ENCODE assay signal across 11 cellular contexts in genomic region chr1:1024421-1025415, GRCh38. TPM values are rescaled to one million over a fixed set of nuclear protein-coding genes. Genes with fewer than 3 reads are reported as not detected.
DNase-seq lines count a peak whose midpoint lies in the region; ATAC-seq and TF ChIP-seq lines count a peak whose summit lies in the region.
"Had no signal": no experiment of that assay in that cellular context is flagged by ENCODE, and none has a peak within 500 bp of the region (broad histone marks: within the 10 kb centered on the region; RNA-seq: fewer than 3 reads in every experiment).

No MANE protein-coding gene starts in this region.

- in situ Hi-C loops in G401 (cut with HindIII; ENCODE audit: low sequenced_read_pairs) = no loop called here

- peak overlapping the region in 6 of 10 donors; percentile 37 to 49 (median 42) for H3K27ac ChIP-seq in heart right ventricle
- no peak overlapping the region for H3K27ac ChIP-seq in CD8-positive, alpha-beta T cell (ENCODE audit: low read depth, low read length)

- peaks cover 21 to 68% (median 36%) of the 10 kb centered on the region in 9 donors for H3K4me1 ChIP-seq in heart right ventricle
- no peaks in the 10 kb centered on the region for H3K4me1 ChIP-seq in CD8-positive, alpha-beta T cell (ENCODE audit: insufficient read depth, low read length)

- peaks cover 0 to 9% (median 0%) of the 10 kb centered on the region in 9 donors for H3K36me3 ChIP-seq in heart right ventricle
- H3K36me3 ChIP-seq in CD8-positive, alpha-beta T cell (ENCODE audit: insufficient read depth, low read length) = no peaks in the 10 kb centered on the region

- H3K27me3 Mint-ChIP-seq in CD8-positive, alpha-beta T cell (ENCODE audit: low read depth) = no peaks in the 10 kb centered on the region

- no peaks in the 10 kb centered on the region for H3K9me3 ChIP-seq in heart right ventricle
- H3K9me3 ChIP-seq in CD8-positive, alpha-beta T cell (ENCODE audit: low read length) = no peaks in the 10 kb centered on the region

- no peak for TF ChIP-seq CTCF in heart right ventricle (IDR thresholded peaks at IDR 0.05)
- TF ChIP-seq CTCF in CD8-positive, alpha-beta T cell (IDR thresholded peaks at IDR 0.05) = no peak

- 54 to 64% methylated on average over 29 to 35 of the region's 35 CpGs for WGBS in heart right ventricle, 2 donors

- H3K4me1 Mint-ChIP-seq in CD8-positive, alpha-beta T cell (ENCODE audit: low read depth) = peaks cover 6% of the 10 kb centered on the region

- ATAC-seq in heart right ventricle = peak in 7 of 8 donors; percentile 3 to 61 (median 45)
- ATAC-seq in CD8-positive, alpha-beta T cell = no peak
- ATAC-seq: activated naive CD8-positive, alpha-beta T cell treated with anti-CD3 and anti-CD28 coated beads, Interleukin-2, amount 50 U/mL, for 24 hours had no signal

- H3K9me3 Mint-ChIP-seq in CD8-positive, alpha-beta T cell = no peaks in the 10 kb centered on the region
- H3K9me3 Mint-ChIP-seq: activated CD4-positive, alpha-beta T cell treated with anti-CD3 and anti-CD28 coated beads, Interleukin-2, amount 10 ng/mL, durations not matched to agents 24 days and 14 days; activated naive CD8-positive, alpha-beta T cell treated with anti-CD3 and anti-CD28 coated beads, Interleukin-2, amount 50 U/mL, for 24 hours had no signal

- H3K27ac Mint-ChIP-seq in CD8-positive, alpha-beta T cell = no peak overlapping the region
- H3K27ac Mint-ChIP-seq: activated CD4-positive, alpha-beta T cell treated with anti-CD3 and anti-CD28 coated beads, Interleukin-2, amount 10 ng/mL, durations not matched to agents 24 days and 14 days; activated naive CD8-positive, alpha-beta T cell treated with anti-CD3 and anti-CD28 coated beads, Interleukin-2, amount 50 U/mL, for 24 hours had no signal

- CTCF ChIA-PET in CD8-positive, alpha-beta T cell (lab: Charles Lee) = interaction anchor here (0.8 to 1.3 kb wide), 4 partner anchors 8 to 267 kb away, joined by 3 to 4 read pairs (median 4); no protein-coding TSS in a partner anchor

- POLR2A ChIA-PET in CD8-positive, alpha-beta T cell (lab: Charles Lee) = interaction anchor here (2.0 kb wide), 1 partner anchor 15 kb away, joined by 4 read pairs; no protein-coding TSS in a partner anchor

- no peak overlapping the region for H3K4me3 Mint-ChIP-seq in CD8-positive, alpha-beta T cell
- H3K4me3 Mint-ChIP-seq: activated CD4-positive, alpha-beta T cell treated with anti-CD3 and anti-CD28 coated beads, Interleukin-2, amount 10 ng/mL, durations not matched to agents 24 days and 14 days; activated naive CD8-positive, alpha-beta T cell treated with anti-CD3 and anti-CD28 coated beads, Interleukin-2, amount 50 U/mL, for 24 hours had no signal

- H3K36me3 Mint-ChIP-seq in CD8-positive, alpha-beta T cell = no peaks in the 10 kb centered on the region

- DNase-seq in EL (peak; percentile 69), SW480 (ENCODE audit: low spot score) (peak; percentile 85), heart right ventricle (no peak), nucleus accumbens (lab: John Stamatoyannopoulos, UW) (peak in 33 of 56 donors; percentile 15 to 69 (median 33)), G401 (ENCODE audit: low spot score) (no peak)
- no peak for DNase-seq in activated CD4-positive, alpha-beta T cell treated with anti-CD3 and anti-CD28 coated beads for 48 hours
- DNase-seq in CD8-positive, alpha-beta T cell = no peak
- no peak for DNase-seq in activated CD4-positive, CD25-positive, alpha-beta regulatory T cell (lab: John Stamatoyannopoulos, UW)
- DNase-seq: activated CD4-positive, alpha-beta T cell treated with anti-CD3 and anti-CD28 coated beads, Interleukin-2, amount 10 ng/mL, durations not matched to agents 24 days and 14 days; activated naive CD8-positive, alpha-beta T cell treated with anti-CD3 and anti-CD28 coated beads, Interleukin-2, amount 50 U/mL, for 24 hours; retina had no signal

- intact Hi-C loops in heart right ventricle (cut with DNase I) = loop anchor here in 2 of 10 donors (5.0 to 10.0 kb wide), 2 partner anchors 32 to 270 kb away; no protein-coding TSS in a partner anchor
- intact Hi-C loops in CD8-positive, alpha-beta T cell (cut with DNase I, micrococcal nuclease) = no loop called here

- H3K4me3 ChIP-seq in heart right ventricle = peak overlapping the region in 6 of 10 donors; percentile 5 to 29 (median 20)
- no peak overlapping the region for H3K4me3 ChIP-seq in CD8-positive, alpha-beta T cell (ENCODE audit: low read depth, low read length)

- peaks cover 0 to 39% (median 0%) of the 10 kb centered on the region in 7 donors for H3K27me3 ChIP-seq in heart right ventricle
- no peaks in the 10 kb centered on the region for H3K27me3 ChIP-seq in CD8-positive, alpha-beta T cell (ENCODE audit: insufficient read depth, low read length)

RNA-seq across cellular contexts. Expression of gene AGRN, which starts 4.8 kb away (rescaled TPM):
- total RNA-seq in heart right ventricle = 10 to 100 TPM; 12.7 to 33.9 (median 18.3) TPM
- 10 to 100 TPM; 11.5 to 30.7 TPM for polyA plus RNA-seq in heart right ventricle
- total RNA-seq in CD8-positive, alpha-beta T cell = 10 to 100 TPM; 12.1 to 14.0 TPM
- 103 and 106 TPM in 2 replicates for total RNA-seq in G401 (2014; rRNA removed; shearing (Covaris generic))

RNA-seq across cellular contexts. Expression of gene ISG15, which starts 11.4 kb away (rescaled TPM):
- total RNA-seq in heart right ventricle = 100 to 1,000 TPM in 1 of 10 donors, 10 to 100 TPM in 8, 1 to 10 TPM in 1; 9.8 to 169 (median 20.9) TPM
- 100 to 1,000 TPM in 1 of 2 donors, 10 to 100 TPM in 1; 51.7 to 186 TPM for polyA plus RNA-seq in heart right ventricle
- total RNA-seq in CD8-positive, alpha-beta T cell = 10 to 100 TPM; 56.4 to 58.4 TPM
- 213 and 304 TPM in 2 replicates for total RNA-seq in G401 (2014; rRNA removed; shearing (Covaris generic))

RNA-seq across cellular contexts. Expression of gene HES4, which starts 24.8 kb away (rescaled TPM):
- 10 to 100 TPM; 28.5 to 78.1 (median 41.6) TPM for total RNA-seq in heart right ventricle
- polyA plus RNA-seq in heart right ventricle = 10 to 100 TPM; 49.2 to 49.8 TPM
- 10 to 100 TPM; 26.0 to 30.9 TPM for total RNA-seq in CD8-positive, alpha-beta T cell
- total RNA-seq in G401 (2014; rRNA removed; shearing (Covaris generic)) = 27.5 and 66.5 TPM in 2 replicates

RNA-seq across cellular contexts. Expression of gene PERM1, which starts 42.8 kb away (rescaled TPM):
- 100 to 1,000 TPM in 8 of 10 donors, 10 to 100 TPM in 2; 66.2 to 238 (median 122) TPM for total RNA-seq in heart right ventricle
- 100 to 1,000 TPM in 1 of 2 donors, 10 to 100 TPM in 1; 55.1 to 513 TPM for polyA plus RNA-seq in heart right ventricle
- under 1 TPM in 1 of 2 experiments, not detected in 1; 0.08 TPM for total RNA-seq in CD8-positive, alpha-beta T cell
- 0.17 TPM in 1 of 2 replicates, not detected in the other for total RNA-seq in G401 (2014; rRNA removed; shearing (Covaris generic))
- total RNA-seq: activated CD4-positive, alpha-beta T cell treated with anti-CD3 and anti-CD28 coated beads, Interleukin-2, amount 10 ng/mL, durations not matched to agents 24 days and 14 days had no signal

RNA-seq across cellular contexts. Expression of gene RNF223, which starts 49.4 kb away (rescaled TPM):
- not detected for total RNA-seq in heart right ventricle
- polyA plus RNA-seq in heart right ventricle = not detected
- not detected for total RNA-seq in CD8-positive, alpha-beta T cell
- total RNA-seq in G401 (2014; rRNA removed; shearing (Covaris generic)) = 3.5 and 4.3 TPM in 2 replicates
- total RNA-seq: activated CD4-positive, alpha-beta T cell treated with anti-CD3 and anti-CD28 coated beads, Interleukin-2, amount 10 ng/mL, durations not matched to agents 24 days and 14 days had no signal

Comparison
In these comparisons a context has a peak if more than half of its experiments do, and no peak if none do; other contexts are left out.
1. DNase-seq: peak in EL (single experiment), SW480 (single experiment) and nucleus accumbens (33 of 56); none in heart right ventricle (0 of 2), activated CD4-positive, alpha-beta T cell treated with anti-CD3 and anti-CD28 coated beads for 48 hours (single experiment), CD8-positive, alpha-beta T cell (0 of 7), activated CD4-positive, CD25-positive, alpha-beta regulatory T cell (0 of 4) and G401 (single experiment).